In the genomic region with DNA sequence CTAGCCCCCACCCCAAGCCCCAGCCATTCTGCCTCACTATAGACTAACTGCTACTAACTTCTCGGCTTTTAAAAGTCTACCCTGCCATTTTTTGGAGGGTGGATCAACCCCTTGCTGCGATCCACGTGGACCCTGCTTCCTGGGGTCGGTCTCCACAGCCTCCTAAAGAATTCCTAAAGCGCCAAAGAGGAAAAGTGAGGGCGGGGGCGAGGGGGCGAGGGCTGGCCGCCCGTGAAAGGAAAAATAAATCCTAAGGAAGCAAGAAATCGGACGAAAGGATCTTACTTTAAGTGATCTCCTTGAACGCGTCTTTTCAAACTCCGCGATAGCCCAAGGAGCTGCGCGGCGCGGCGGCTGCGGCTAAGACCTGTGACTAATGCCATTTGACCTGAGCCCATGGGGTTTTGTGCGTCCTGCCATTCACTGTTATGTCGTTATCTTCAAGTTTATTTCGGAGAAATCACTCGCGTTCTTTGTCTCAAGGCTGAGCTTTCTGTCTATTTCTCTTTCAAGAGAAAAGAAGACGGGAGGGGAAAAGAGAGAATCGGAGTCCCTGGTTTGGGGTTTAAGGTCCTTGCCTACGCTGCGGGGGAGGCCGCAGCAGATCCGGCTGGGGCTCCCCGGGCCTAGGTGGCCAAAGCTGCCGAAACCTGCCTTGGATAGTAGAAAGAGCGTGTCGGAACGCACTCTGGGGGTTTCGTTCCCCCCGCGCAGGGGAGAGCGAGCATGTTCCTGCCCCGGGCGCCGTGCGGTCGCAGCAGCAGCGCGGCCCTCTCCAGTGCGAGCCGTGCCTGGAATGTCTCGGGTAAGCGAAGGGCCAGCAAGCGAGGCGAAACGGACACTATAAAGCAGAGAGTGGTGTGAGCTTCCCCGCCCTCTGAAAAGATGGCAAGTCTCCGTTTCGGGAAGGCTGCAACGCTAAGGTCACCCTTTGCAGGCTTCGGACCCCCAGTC, we compare ENCODE assay signal across 10 cellular contexts. TPM values are rescaled to one million over a fixed set of nuclear protein-coding genes. Genes with fewer than 3 reads are reported as not detected.
DNase-seq lines count a peak whose midpoint lies in the region; ATAC-seq, FAIRE-seq and TF ChIP-seq lines count a peak whose summit lies in the region.
"Had no signal": no experiment of that assay in that cellular context is flagged by ENCODE, and none has a peak within 500 bp of the region (broad histone marks: within the 10 kb centered on the region; RNA-seq: fewer than 3 reads in every experiment).

No MANE protein-coding gene starts in this region.

- peaks cover 9% of the 10 kb centered on the region for H3K36me3 Mint-ChIP-seq in activated naive CD8-positive, alpha-beta T cell treated with anti-CD3 and anti-CD28 coated beads, Interleukin-2, amount 10 ng/mL, durations not matched to agents 7 days and 5 days

- FAIRE-seq in GM12892 (lab: Jason Lieb, UNC), result no peak

- ATAC-seq in activated naive CD8-positive, alpha-beta T cell treated with anti-CD3 and anti-CD28 coated beads, Interleukin-2, amount 10 ng/mL, durations not matched to agents 7 days and 5 days (ENCODE audit: low read depth), result no peak
- ATAC-seq in HG03442 (IDR thresholded peaks at IDR 0.05; ENCODE audit: unreplicated experiment), result no peak

- 2 to 4% (median 3%) methylated on average over 53 to 61 of the region's 61 CpGs for WGBS in stomach, 5 donors

- H3K4me3 ChIP-seq in iPS-18a (ENCODE audit: low read length) (peak overlapping the region; percentile 60), stomach (peak overlapping the region; percentile 9 to 42 (median 20))

- peaks cover 10% of the 10 kb centered on the region for H3K9me3 Mint-ChIP-seq in activated naive CD8-positive, alpha-beta T cell treated with anti-CD3 and anti-CD28 coated beads, Interleukin-2, amount 10 ng/mL, durations not matched to agents 7 days and 5 days

- H3K36me3 ChIP-seq in iPS-18a (ENCODE audit: control insufficient read depth, low read depth, low read length), result no peaks in the 10 kb centered on the region
- H3K36me3 ChIP-seq in stomach, result no peaks in the 10 kb centered on the region

- peak overlapping the region; percentile 3 for H3K9ac ChIP-seq in iPS-18a (ENCODE audit: low read length)

- intact Hi-C loops in stomach (cut with DNase I; ENCODE audit: low total_unique reads), result no loop called here

- peaks cover 16% of the 10 kb centered on the region for H3K4me1 Mint-ChIP-seq in activated naive CD8-positive, alpha-beta T cell treated with anti-CD3 and anti-CD28 coated beads, Interleukin-2, amount 10 ng/mL, durations not matched to agents 7 days and 5 days

- H3K27me3 ChIP-seq in iPS-18a (ENCODE audit: control insufficient read depth, insufficient read depth, low read length) (peaks cover 100% of the 10 kb centered on the region), stomach (peaks cover 31 to 100% (median 82%) of the 10 kb centered on the region in 3 donors)

- POLR2A ChIA-PET in activated naive CD8-positive, alpha-beta T cell treated with anti-CD3 and anti-CD28 coated beads, Interleukin-2, amount 10 ng/mL, durations not matched to agents 7 days and 5 days (lab: Charles Lee), result no interaction called here

- DNase-seq in activated CD4-positive, alpha-beta T cell treated with anti-CD3 and anti-CD28 coated beads for 48 hours, result peak; percentile 53
- no peak for DNase-seq in activated CD4-positive, alpha-beta T cell treated with anti-CD3 and anti-CD28 coated beads for 4 hours
- DNase-seq in activated naive CD8-positive, alpha-beta T cell treated with anti-CD3 and anti-CD28 coated beads, Interleukin-2, amount 10 ng/mL, durations not matched to agents 7 days and 5 days, result peak; percentile 38
- DNase-seq in stomach (no peak), middle frontal gyrus (ENCODE audit: extremely low spot score, low spot score) (no peak), GM12892 (ENCODE audit: insufficient read length) (no peak)
- DNase-seq: DND-41 had no signal

- no peak for TF ChIP-seq EP300 in stomach (IDR thresholded peaks at IDR 0.05)

- H3K4me3 Mint-ChIP-seq in activated naive CD8-positive, alpha-beta T cell treated with anti-CD3 and anti-CD28 coated beads, Interleukin-2, amount 10 ng/mL, durations not matched to agents 7 days and 5 days, result peak overlapping the region; percentile 50

- no peak for TF ChIP-seq POLR2A in stomach (IDR thresholded peaks at IDR 0.05)
- TF ChIP-seq POLR2A in GM12892 (IDR thresholded peaks at IDR 0.05; ENCODE audit: low read depth, low read length), result no peak

- H3K9me3 ChIP-seq in iPS-18a (ENCODE audit: control insufficient read depth, low read depth, low read length) (no peaks in the 10 kb centered on the region), stomach (peaks cover 0 to 8% (median 3%) of the 10 kb centered on the region in 4 donors)

- H3K4me1 ChIP-seq in iPS-18a (ENCODE audit: control insufficient read depth, low read depth, low read length), result peaks cover 38% of the 10 kb centered on the region
- peaks cover 9 to 26% (median 17%) of the 10 kb centered on the region in 4 donors for H3K4me1 ChIP-seq in stomach

- TF ChIP-seq CTCF in stomach (IDR thresholded peaks at IDR 0.05), result no peak

- no peak overlapping the region for H3K27ac ChIP-seq in iPS-18a (ENCODE audit: low read length)
- no peak overlapping the region for H3K27ac ChIP-seq in stomach

- H3K27me3 Mint-ChIP-seq in activated naive CD8-positive, alpha-beta T cell treated with anti-CD3 and anti-CD28 coated beads, Interleukin-2, amount 10 ng/mL, durations not matched to agents 7 days and 5 days, result peaks cover 93% of the 10 kb centered on the region

- H3K27ac Mint-ChIP-seq in activated naive CD8-positive, alpha-beta T cell treated with anti-CD3 and anti-CD28 coated beads, Interleukin-2, amount 10 ng/mL, durations not matched to agents 7 days and 5 days, result peak overlapping the region; percentile 37

RNA-seq across cellular contexts. Expression of a gene that starts 2.8 kb away (rescaled TPM):
- total RNA-seq in activated naive CD8-positive, alpha-beta T cell treated with anti-CD3 and anti-CD28 coated beads, Interleukin-2, amount 10 ng/mL, durations not matched to agents 7 days and 5 days, result not detected
- not detected for total RNA-seq in stomach
- not detected for polyA plus RNA-seq in stomach
- not detected for polyA plus RNA-seq in GM12892 (2012; ENCODE audit: missing spikeins)
- total RNA-seq: HT1080 had no signal

Comparison
In these comparisons a context has a peak if more than half of its experiments do, and no peak if none do; other contexts are left out.
1. DNase-seq: peak in activated CD4-positive, alpha-beta T cell treated with anti-CD3 and anti-CD28 coated beads for 48 hours (single experiment) and activated naive CD8-positive, alpha-beta T cell treated with anti-CD3 and anti-CD28 coated beads, Interleukin-2, amount 10 ng/mL, durations not matched to agents 7 days and 5 days (single experiment); none in activated CD4-positive, alpha-beta T cell treated with anti-CD3 and anti-CD28 coated beads for 4 hours (0 of 2), stomach (single experiment), middle frontal gyrus (single experiment) and GM12892 (single experiment).